Comparison of ENCODE assay signal across 1 cellular context in genomic region chr13:23579072-23579885, GRCh38.
TF ChIP-seq lines count a peak whose summit lies in the region.

No MANE protein-coding gene starts in this region.

TF ChIP-seq in HepG2, 621 proteins besides CTCF, POLR2A, EP300 and RAD21 (continued from another document and continues in another):
- no peak for TF ChIP-seq ATF5 (CRISPR knock-in tag; IDR thresholded peaks at IDR 0.05; ENCODE audit: low read depth)
- TF ChIP-seq ELF4 (CRISPR knock-in tag; IDR thresholded peaks at IDR 0.05; ENCODE audit: borderline replicate concordance): no peak
- TF ChIP-seq ATF7-NPFF (CRISPR knock-in tag; IDR thresholded peaks at IDR 0.05; ENCODE audit: low read depth): no peak; the same call in 1 of the 2 replicates
- no peak for TF ChIP-seq PBX2 (CRISPR knock-in tag; IDR thresholded peaks at IDR 0.05)
- no peak for TF ChIP-seq ZNF549 (CRISPR knock-in tag; IDR thresholded peaks at IDR 0.05)
- TF ChIP-seq, protein P1, sequence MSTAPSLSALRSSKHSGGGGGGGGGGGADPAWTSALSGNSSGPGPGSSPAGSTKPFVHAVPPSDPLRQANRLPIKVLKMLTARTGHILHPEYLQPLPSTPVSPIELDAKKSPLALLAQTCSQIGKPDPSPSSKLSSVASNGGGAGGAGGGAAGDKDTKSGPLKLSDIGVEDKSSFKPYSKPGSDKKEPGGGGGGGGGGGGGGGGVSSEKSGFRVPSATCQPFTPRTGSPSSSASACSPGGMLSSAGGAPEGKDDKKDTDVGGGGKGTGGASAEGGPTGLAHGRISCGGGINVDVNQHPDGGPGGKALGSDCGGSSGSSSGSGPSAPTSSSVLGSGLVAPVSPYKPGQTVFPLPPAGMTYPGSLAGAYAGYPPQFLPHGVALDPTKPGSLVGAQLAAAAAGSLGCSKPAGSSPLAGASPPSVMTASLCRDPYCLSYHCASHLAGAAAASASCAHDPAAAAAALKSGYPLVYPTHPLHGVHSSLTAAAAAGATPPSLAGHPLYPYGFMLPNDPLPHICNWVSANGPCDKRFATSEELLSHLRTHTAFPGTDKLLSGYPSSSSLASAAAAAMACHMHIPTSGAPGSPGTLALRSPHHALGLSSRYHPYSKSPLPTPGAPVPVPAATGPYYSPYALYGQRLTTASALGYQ (CRISPR knock-in tag; IDR thresholded peaks at IDR 0.05): peak; percentile 21; the same call in 1 of the 2 replicates
- no peak for TF ChIP-seq ZNF570 (CRISPR knock-in tag; IDR thresholded peaks at IDR 0.05; ENCODE audit: borderline replicate concordance)
- TF ChIP-seq ZNF3 (CRISPR knock-in tag; IDR thresholded peaks at IDR 0.05): no peak
- TF ChIP-seq, protein P2, sequence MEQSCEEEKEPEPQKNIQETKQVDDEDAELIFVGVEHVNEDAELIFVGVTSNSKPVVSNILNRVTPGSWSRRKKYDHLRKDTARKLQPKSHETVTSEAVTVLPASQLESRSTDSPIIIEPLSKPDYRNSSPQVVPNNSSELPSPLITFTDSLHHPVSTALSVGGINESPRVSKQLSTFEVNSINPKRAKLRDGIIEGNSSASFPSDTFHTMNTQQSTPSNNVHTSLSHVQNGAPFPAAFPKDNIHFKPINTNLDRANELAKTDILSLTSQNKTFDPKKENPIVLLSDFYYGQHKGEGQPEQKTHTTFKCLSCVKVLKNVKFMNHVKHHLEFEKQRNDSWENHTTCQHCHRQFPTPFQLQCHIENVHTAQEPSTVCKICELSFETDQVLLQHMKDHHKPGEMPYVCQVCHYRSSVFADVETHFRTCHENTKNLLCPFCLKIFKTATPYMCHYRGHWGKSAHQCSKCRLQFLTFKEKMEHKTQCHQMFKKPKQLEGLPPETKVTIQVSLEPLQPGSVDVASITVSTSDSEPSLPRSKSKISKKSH (CRISPR knock-in tag; IDR thresholded peaks at IDR 0.05; ENCODE audit: borderline replicate concordance): peak; percentile 21; the same call in 1 of the 2 replicates
- TF ChIP-seq PHF8 (CRISPR knock-in tag; IDR thresholded peaks at IDR 0.05): peak; percentile 44; the same call in 1 of the 2 replicates
- no peak; the same call in 1 of the 2 replicates for TF ChIP-seq TP53 (CRISPR knock-in tag; conservative IDR thresholded peaks at IDR 0.05)
- TF ChIP-seq SOX13 (IDR thresholded peaks at IDR 0.05): no peak
- 0 out of 4 replicates have a peak, but pooled peaks of 1 of the 2 experiments have one; percentile 5 for TF ChIP-seq SOX13 (CRISPR knock-in tag; conservative IDR thresholded peaks at IDR 0.05 in 1 of 2, IDR thresholded peaks at IDR 0.05 in 1 of 2)
- TF ChIP-seq, protein P3, sequence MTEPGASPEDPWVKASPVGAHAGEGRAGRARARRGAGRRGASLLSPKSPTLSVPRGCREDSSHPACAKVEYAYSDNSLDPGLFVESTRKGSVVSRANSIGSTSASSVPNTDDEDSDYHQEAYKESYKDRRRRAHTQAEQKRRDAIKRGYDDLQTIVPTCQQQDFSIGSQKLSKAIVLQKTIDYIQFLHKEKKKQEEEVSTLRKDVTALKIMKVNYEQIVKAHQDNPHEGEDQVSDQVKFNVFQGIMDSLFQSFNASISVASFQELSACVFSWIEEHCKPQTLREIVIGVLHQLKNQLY (CRISPR knock-in tag; IDR thresholded peaks at IDR 0.05): no peak
- TF ChIP-seq ZNF609 (CRISPR knock-in tag; IDR thresholded peaks at IDR 0.05; ENCODE audit: borderline replicate concordance): no peak
- TF ChIP-seq, protein P4, sequence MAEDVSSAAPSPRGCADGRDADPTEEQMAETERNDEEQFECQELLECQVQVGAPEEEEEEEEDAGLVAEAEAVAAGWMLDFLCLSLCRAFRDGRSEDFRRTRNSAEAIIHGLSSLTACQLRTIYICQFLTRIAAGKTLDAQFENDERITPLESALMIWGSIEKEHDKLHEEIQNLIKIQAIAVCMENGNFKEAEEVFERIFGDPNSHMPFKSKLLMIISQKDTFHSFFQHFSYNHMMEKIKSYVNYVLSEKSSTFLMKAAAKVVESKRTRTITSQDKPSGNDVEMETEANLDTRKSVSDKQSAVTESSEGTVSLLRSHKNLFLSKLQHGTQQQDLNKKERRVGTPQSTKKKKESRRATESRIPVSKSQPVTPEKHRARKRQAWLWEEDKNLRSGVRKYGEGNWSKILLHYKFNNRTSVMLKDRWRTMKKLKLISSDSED (CRISPR knock-in tag; IDR thresholded peaks at IDR 0.05): no peak
- TF ChIP-seq PAF1 (CRISPR knock-in tag; IDR thresholded peaks at IDR 0.05): no peak
- peak; percentile 61; the same call in 1 of the 2 replicates for TF ChIP-seq NCOA5 (CRISPR knock-in tag; IDR thresholded peaks at IDR 0.05)
- peak; percentile 82 for TF ChIP-seq HDAC1 (CRISPR knock-in tag; IDR thresholded peaks at IDR 0.05)
- no peak for TF ChIP-seq ZNF567 (CRISPR knock-in tag; IDR thresholded peaks at IDR 0.05; ENCODE audit: borderline replicate concordance)
- no peak for TF ChIP-seq KLF16 (CRISPR knock-in tag; IDR thresholded peaks at IDR 0.05)
- TF ChIP-seq AHDC1 (CRISPR knock-in tag; IDR thresholded peaks at IDR 0.05; ENCODE audit: borderline replicate concordance): 0 out of 2 replicates have a peak, but pooled peaks have one; percentile 78
- TF ChIP-seq KAT7 (CRISPR knock-in tag; IDR thresholded peaks at IDR 0.05; ENCODE audit: borderline replicate concordance): peak; percentile 68
- peak; percentile 17 for TF ChIP-seq KMT2A (CRISPR knock-in tag; IDR thresholded peaks at IDR 0.05)
- TF ChIP-seq, protein P5, sequence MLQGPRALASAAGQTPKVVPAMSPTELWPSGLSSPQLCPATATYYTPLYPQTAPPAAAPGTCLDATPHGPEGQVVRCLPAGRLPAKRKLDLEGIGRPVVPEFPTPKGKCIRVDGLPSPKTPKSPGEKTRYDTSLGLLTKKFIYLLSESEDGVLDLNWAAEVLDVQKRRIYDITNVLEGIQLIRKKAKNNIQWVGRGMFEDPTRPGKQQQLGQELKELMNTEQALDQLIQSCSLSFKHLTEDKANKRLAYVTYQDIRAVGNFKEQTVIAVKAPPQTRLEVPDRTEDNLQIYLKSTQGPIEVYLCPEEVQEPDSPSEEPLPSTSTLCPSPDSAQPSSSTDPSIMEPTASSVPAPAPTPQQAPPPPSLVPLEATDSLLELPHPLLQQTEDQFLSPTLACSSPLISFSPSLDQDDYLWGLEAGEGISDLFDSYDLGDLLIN (CRISPR knock-in tag; IDR thresholded peaks at IDR 0.05; ENCODE audit: borderline replicate concordance): no peak
- TF ChIP-seq POLR2AphosphoS5 (IDR thresholded peaks at IDR 0.05; ENCODE audit: low read depth, low read length): peak; percentile 71
- TF ChIP-seq ZNF546 (CRISPR knock-in tag; conservative IDR thresholded peaks at IDR 0.05): 0 out of 2 replicates have a peak, but pooled peaks have one; percentile 19
- no peak for TF ChIP-seq CREM (IDR thresholded peaks at IDR 0.05)
- TF ChIP-seq CREM (CRISPR knock-in tag; IDR thresholded peaks at IDR 0.05): no peak
- TF ChIP-seq KLF15 (CRISPR knock-in tag; IDR thresholded peaks at IDR 0.05; ENCODE audit: borderline replicate concordance): 0 out of 2 replicates have a peak, but pooled peaks have one; percentile 9
- peak; percentile 97 for TF ChIP-seq KDM2A (CRISPR knock-in tag; IDR thresholded peaks at IDR 0.05; ENCODE audit: borderline replicate concordance, low read depth)
- 0 out of 2 replicates have a peak, but pooled peaks have one; percentile 31 for TF ChIP-seq DR1 (CRISPR knock-in tag; IDR thresholded peaks at IDR 0.05)
- TF ChIP-seq MLLT10 (CRISPR knock-in tag; IDR thresholded peaks at IDR 0.05): no peak
- TF ChIP-seq, protein P6, sequence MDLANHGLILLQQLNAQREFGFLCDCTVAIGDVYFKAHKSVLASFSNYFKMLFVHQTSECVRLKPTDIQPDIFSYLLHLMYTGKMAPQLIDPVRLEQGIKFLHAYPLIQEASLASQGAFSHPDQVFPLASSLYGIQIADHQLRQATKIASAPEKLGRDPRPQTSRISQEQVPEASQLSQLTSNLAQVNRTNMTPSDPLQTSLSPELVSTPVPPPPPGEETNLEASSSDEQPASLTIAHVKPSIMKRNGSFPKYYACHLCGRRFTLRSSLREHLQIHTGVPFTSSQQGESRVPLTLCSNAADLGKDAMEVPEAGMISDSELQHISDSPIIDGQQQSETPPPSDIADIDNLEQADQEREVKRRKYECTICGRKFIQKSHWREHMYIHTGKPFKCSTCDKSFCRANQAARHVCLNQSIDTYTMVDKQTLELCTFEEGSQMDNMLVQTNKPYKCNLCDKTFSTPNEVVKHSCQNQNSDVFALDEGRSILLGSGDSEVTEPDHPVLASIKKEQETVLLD (CRISPR knock-in tag; IDR thresholded peaks at IDR 0.05; ENCODE audit: low read depth): 0 out of 2 replicates have a peak, but pooled peaks have one; percentile 37
- TF ChIP-seq ZNF232 (CRISPR knock-in tag; IDR thresholded peaks at IDR 0.05; ENCODE audit: borderline replicate concordance): peak; percentile 54; the same call in 1 of the 2 replicates
- TF ChIP-seq BRD4 (CRISPR knock-in tag; IDR thresholded peaks at IDR 0.05): peak; percentile 16; the same call in 1 of the 2 replicates
